In genomic region chr10:101223274-101224059, GRCh38 we compare ENCODE assay signal across 1 cellular context.
TF ChIP-seq lines count a peak whose summit lies in the region.

No MANE protein-coding gene starts in this region.

TF ChIP-seq in IMR-90, 13 proteins besides CTCF, POLR2A, EP300 and RAD21:
- TF ChIP-seq MAZ (IDR thresholded peaks at IDR 0.05; ENCODE audit: borderline replicate concordance, low read depth, low read length): no peak
- TF ChIP-seq ELK1 (IDR thresholded peaks at IDR 0.05; ENCODE audit: borderline replicate concordance, low read depth, low read length): no peak
- no peak for TF ChIP-seq MXI1 (IDR thresholded peaks at IDR 0.05; ENCODE audit: borderline replicate concordance, low read depth, low read length)
- no peak for TF ChIP-seq NFE2L2 (IDR thresholded peaks at IDR 0.05; ENCODE audit: low read depth, low read length)
- TF ChIP-seq CHD1 (IDR thresholded peaks at IDR 0.05; ENCODE audit: low read depth, low read length): no peak
